13 cellular contexts compared by ENCODE assay signal in genomic region chr1:2592672-2593071, GRCh38. TPM values are rescaled to one million over a fixed set of nuclear protein-coding genes. Genes with fewer than 3 reads are reported as not detected.
A peak's percentile ranks its signal among the peaks of the same experiment; 100 is the strongest.
DNase-seq lines count a peak whose midpoint lies in the region; ATAC-seq lines count a peak whose summit lies in the region.
"Had no signal": no experiment of that assay in that cellular context is flagged by ENCODE, and none has a peak within 500 bp of the region (broad histone marks: within the 10 kb centered on the region; RNA-seq: fewer than 3 reads in every experiment).

No MANE protein-coding gene starts in this region.

- H3K4me3 ChIP-seq in CD4-positive, CD25-positive, alpha-beta regulatory T cell (ENCODE audit: low read depth, low read length): no peak overlapping the region
- peak overlapping the region; percentile 31 to 54 for H3K4me3 ChIP-seq in mucosa of rectum (ENCODE audit: low read length in 2 of 2)
- H3K4me3 ChIP-seq: GM12878 had no signal

- H3K27ac ChIP-seq in CD4-positive, CD25-positive, alpha-beta regulatory T cell (ENCODE audit: insufficient read depth, low read length, poor library complexity, severe bottlenecking): no peak overlapping the region
- H3K27ac ChIP-seq in mucosa of rectum (ENCODE audit: low read depth in 2 of 2, low read length in 2 of 2): peak overlapping the region; percentile 56 to 63
- H3K27ac ChIP-seq: RWPE1 had no signal

- peaks cover 0 to 13% (median 1%) of the 10 kb centered on the region in 4 donors for H3K4me1 Mint-ChIP-seq in CD4-positive, CD25-positive, alpha-beta regulatory T cell
- peaks cover 4% of the 10 kb centered on the region for H3K4me1 Mint-ChIP-seq in activated T-helper 17 cell treated with anti-CD3 and anti-CD28 coated beads, Interleukin-2, amount 50 U/mL, for 72 hours

- H3K27me3 Mint-ChIP-seq in CD4-positive, CD25-positive, alpha-beta regulatory T cell: peaks cover 5% of the 10 kb centered on the region
- no peaks in the 10 kb centered on the region for H3K27me3 Mint-ChIP-seq in activated T-helper 17 cell treated with anti-CD3 and anti-CD28 coated beads, Interleukin-2, amount 50 U/mL, for 72 hours

- peak in 1 of 3 donors; percentile 51 for DNase-seq in CD4-positive, CD25-positive, alpha-beta regulatory T cell
- DNase-seq in DMS153 treated with DMSO at 0.1 percent for 48 hours (lab: John Stamatoyannopoulos, UW; ENCODE audit: unreplicated experiment) (peak; percentile 72), inferior parietal cortex (ENCODE audit: extremely low spot score) (no peak), superior temporal gyrus (ENCODE audit: extremely low spot score) (no peak)
- DNase-seq: activated CD4-positive, CD25-positive, alpha-beta regulatory T cell treated with anti-CD3 and anti-CD28 coated beads, Interleukin-2, amount 50 U/mL, for 72 hours; Kasumi-1; stimulated activated CD4-positive, alpha-beta T cell treated with anti-CD3 and anti-CD28 coated beads, Interleukin-4, amount 100 ng/mL, for 1 hour had no signal

- peaks cover 9% of the 10 kb centered on the region for H3K4me1 ChIP-seq in CD4-positive, CD25-positive, alpha-beta regulatory T cell (ENCODE audit: control insufficient read depth, insufficient read depth, low read length, poor library complexity, severe bottlenecking)
- H3K4me1 ChIP-seq in mucosa of rectum (ENCODE audit: control insufficient read depth in 2 of 2, insufficient read depth in 2 of 2, low read length in 2 of 2): peaks cover 16 to 20% of the 10 kb centered on the region in 2 donors

- H3K36me3 ChIP-seq in CD4-positive, CD25-positive, alpha-beta regulatory T cell (ENCODE audit: control insufficient read depth, insufficient read depth, low read length): peaks cover 4% of the 10 kb centered on the region
- H3K36me3 ChIP-seq in mucosa of rectum (ENCODE audit: control insufficient read depth in 2 of 2, insufficient read depth in 2 of 2, low read length in 2 of 2): peaks cover 4 to 9% of the 10 kb centered on the region in 2 donors

- peak overlapping the region; percentile 34 to 57 for H3K9ac ChIP-seq in mucosa of rectum (ENCODE audit: low read depth in 1 of 2, low read length in 2 of 2)

- H3K9me3 ChIP-seq in CD4-positive, CD25-positive, alpha-beta regulatory T cell (ENCODE audit: control insufficient read depth in 2 of 2, low read length in 2 of 2): no peaks in the 10 kb centered on the region
- H3K9me3 ChIP-seq in mucosa of rectum (ENCODE audit: control insufficient read depth in 2 of 2, low read length in 2 of 2): no peaks in the 10 kb centered on the region

- no peaks in the 10 kb centered on the region for H3K9me3 Mint-ChIP-seq in CD4-positive, CD25-positive, alpha-beta regulatory T cell
- no peaks in the 10 kb centered on the region for H3K9me3 Mint-ChIP-seq in activated T-helper 17 cell treated with anti-CD3 and anti-CD28 coated beads, Interleukin-2, amount 50 U/mL, for 72 hours

- H3K27me3 ChIP-seq in CD4-positive, CD25-positive, alpha-beta regulatory T cell (ENCODE audit: control insufficient read depth, insufficient read depth, low read length): no peaks in the 10 kb centered on the region
- H3K27me3 ChIP-seq in mucosa of rectum (ENCODE audit: control insufficient read depth in 2 of 2, insufficient read depth in 2 of 2, low read length in 2 of 2): no peaks in the 10 kb centered on the region

- no peaks in the 10 kb centered on the region for H3K36me3 Mint-ChIP-seq in CD4-positive, CD25-positive, alpha-beta regulatory T cell
- H3K36me3 Mint-ChIP-seq in activated T-helper 17 cell treated with anti-CD3 and anti-CD28 coated beads, Interleukin-2, amount 50 U/mL, for 72 hours (ENCODE audit: low read depth): no peaks in the 10 kb centered on the region

- ATAC-seq in CD4-positive, CD25-positive, alpha-beta regulatory T cell (ENCODE audit: low read depth in 2 of 2): peak; percentile 10 to 32
- ATAC-seq in activated T-helper 17 cell treated with anti-CD3 and anti-CD28 coated beads, Interleukin-2, amount 50 U/mL, for 72 hours (replicated peaks): no peak
- no peak for ATAC-seq in HG03175 (IDR thresholded peaks at IDR 0.05; ENCODE audit: unreplicated experiment)
- ATAC-seq: GM12878 had no signal

- peak overlapping the region in 3 of 4 donors; percentile 64 to 71 (median 69) for H3K4me3 Mint-ChIP-seq in CD4-positive, CD25-positive, alpha-beta regulatory T cell
- peak overlapping the region; percentile 37 for H3K4me3 Mint-ChIP-seq in activated T-helper 17 cell treated with anti-CD3 and anti-CD28 coated beads, Interleukin-2, amount 50 U/mL, for 72 hours

- H3K27ac Mint-ChIP-seq in CD4-positive, CD25-positive, alpha-beta regulatory T cell: peak overlapping the region in 2 of 3 donors; percentile 56 to 65
- peak overlapping the region; percentile 36 for H3K27ac Mint-ChIP-seq in activated T-helper 17 cell treated with anti-CD3 and anti-CD28 coated beads, Interleukin-2, amount 50 U/mL, for 72 hours
- H3K27ac Mint-ChIP-seq: progenitor cell of endocrine pancreas had no signal

RNA-seq across cellular contexts. Expression of gene PRXL2B, which starts 6.1 kb away (rescaled TPM):
- total RNA-seq in CD4-positive, CD25-positive, alpha-beta regulatory T cell: 24.5 TPM
- 10 to 100 TPM; 24.7 to 31.1 (median 27.2) TPM for polyA plus RNA-seq in CD4-positive, CD25-positive, alpha-beta regulatory T cell
- 10 to 100 TPM; 27.4 to 36.3 TPM for total RNA-seq in activated T-helper 17 cell treated with anti-CD3 and anti-CD28 coated beads, Interleukin-2, amount 50 U/mL, for 72 hours

RNA-seq across cellular contexts. Expression of gene TNFRSF14, which starts 36.5 kb away (rescaled TPM):
- 235 TPM for total RNA-seq in CD4-positive, CD25-positive, alpha-beta regulatory T cell
- 10 to 100 TPM; 57.3 to 75.8 (median 73.8) TPM for polyA plus RNA-seq in CD4-positive, CD25-positive, alpha-beta regulatory T cell
- 100 to 1,000 TPM in 1 of 2 donors, 10 to 100 TPM in 1; 93.2 to 299 TPM for total RNA-seq in activated T-helper 17 cell treated with anti-CD3 and anti-CD28 coated beads, Interleukin-2, amount 50 U/mL, for 72 hours

RNA-seq across cellular contexts. Expression of gene MMEL1, which starts 40.1 kb away (rescaled TPM):
- 0.79 TPM for total RNA-seq in CD4-positive, CD25-positive, alpha-beta regulatory T cell
- 10 to 100 TPM; 11.7 to 18.1 (median 15.4) TPM for polyA plus RNA-seq in CD4-positive, CD25-positive, alpha-beta regulatory T cell
- under 1 TPM; 0.54 to 0.87 TPM for total RNA-seq in activated T-helper 17 cell treated with anti-CD3 and anti-CD28 coated beads, Interleukin-2, amount 50 U/mL, for 72 hours
- total RNA-seq: GM12878 had no signal

Comparison
In these comparisons a context has a peak if more than half of its experiments do, and no peak if none do; other contexts are left out.
1. ATAC-seq: peak in CD4-positive, CD25-positive, alpha-beta regulatory T cell (2 of 2); none in activated T-helper 17 cell treated with anti-CD3 and anti-CD28 coated beads, Interleukin-2, amount 50 U/mL, for 72 hours (single experiment) and HG03175 (single experiment).